ENCODE assay signal across 25 cellular contexts in genomic region chr2:120428748-120429147, GRCh38.
"Had no signal": no experiment of that assay in that cellular context is flagged by ENCODE, and none has a peak within 500 bp of the region (broad histone marks: within the 10 kb centered on the region; RNA-seq: fewer than 3 reads in every experiment).

No MANE protein-coding gene starts in this region.

- H3K36me3 Mint-ChIP-seq: immature natural killer cell; naive B cell; stimulated activated naive B cell treated with anti-CD40 and anti-IgM and Interleukin-4, amounts not matched to agents 10 μg/mL and 1 μg/mL and 100 μg/mL, for 72 hours had no signal

- H3K9me3 Mint-ChIP-seq: immature natural killer cell; nephron progenitor cell; stimulated activated naive B cell treated with anti-CD40 and anti-IgM and Interleukin-4, amounts not matched to agents 10 μg/mL and 1 μg/mL and 100 μg/mL, for 72 hours; stimulated activated naive CD8-positive, alpha-beta T cell treated with anti-CD3 and anti-CD28 coated beads, Interleukin-15, amount 100 ng/mL, for 72 hours had no signal

- H3K4me1 Mint-ChIP-seq: immature natural killer cell; naive B cell; stimulated activated naive B cell treated with anti-CD40 and anti-IgM and Interleukin-4, amounts not matched to agents 10 μg/mL and 1 μg/mL and 100 μg/mL, for 72 hours; stimulated activated naive CD8-positive, alpha-beta T cell treated with anti-CD3 and anti-CD28 coated beads, Interleukin-15, amount 100 ng/mL, for 72 hours had no signal

- H3K27ac ChIP-seq: coronary artery, dorsolateral prefrontal cortex, epithelial cell of prostate, esophagus muscularis mucosa, gastrocnemius medialis, heart right ventricle, psoas muscle, right lobe of liver, testis, tibial nerve, upper lobe of right lung, vagina had no signal

- H3K36me3 ChIP-seq: esophagus muscularis mucosa, gastrocnemius medialis, heart right ventricle, right lobe of liver, tibial nerve, upper lobe of right lung, vagina had no signal

- H3K4me1 ChIP-seq: esophagus muscularis mucosa, gastrocnemius medialis, heart right ventricle, psoas muscle, right lobe of liver, testis, tibial nerve, upper lobe of right lung, vagina had no signal

- H3K9me3 ChIP-seq: esophagus muscularis mucosa, gastrocnemius medialis, heart right ventricle, psoas muscle, right lobe of liver, testis, tibial nerve, upper lobe of right lung, vagina had no signal

- ATAC-seq: gastrocnemius medialis; heart right ventricle; left cardiac atrium; left ventricle myocardium superior; psoas muscle; right lobe of liver; stimulated activated naive B cell treated with anti-CD40 and anti-IgM and Interleukin-4, amounts not matched to agents 10 μg/mL and 1 μg/mL and 100 μg/mL, for 72 hours; stimulated activated naive CD8-positive, alpha-beta T cell treated with anti-CD3 and anti-CD28 coated beads, Interleukin-15, amount 100 ng/mL, for 72 hours; upper lobe of right lung had no signal

- H3K4me3 Mint-ChIP-seq: immature natural killer cell; naive B cell; nephron progenitor cell; stimulated activated naive B cell treated with anti-CD40 and anti-IgM and Interleukin-4, amounts not matched to agents 10 μg/mL and 1 μg/mL and 100 μg/mL, for 72 hours; stimulated activated naive CD8-positive, alpha-beta T cell treated with anti-CD3 and anti-CD28 coated beads, Interleukin-15, amount 100 ng/mL, for 72 hours had no signal

- H3K4me3 ChIP-seq: coronary artery, dorsolateral prefrontal cortex, esophagus muscularis mucosa, gastrocnemius medialis, heart right ventricle, lung, psoas muscle, right lobe of liver, testis, tibial nerve, upper lobe of right lung, vagina had no signal

- H3K27ac Mint-ChIP-seq: immature natural killer cell; naive B cell; nephron progenitor cell; stimulated activated naive B cell treated with anti-CD40 and anti-IgM and Interleukin-4, amounts not matched to agents 10 μg/mL and 1 μg/mL and 100 μg/mL, for 72 hours; stimulated activated naive CD8-positive, alpha-beta T cell treated with anti-CD3 and anti-CD28 coated beads, Interleukin-15, amount 100 ng/mL, for 72 hours had no signal

- DNase-seq: effector memory CD4-positive, alpha-beta T cell; gastrocnemius medialis; heart right ventricle; immature natural killer cell; left cardiac atrium; left ventricle myocardium superior; mesenchymal stem cell; naive B cell; nephron progenitor cell; psoas muscle; retina; right lobe of liver; stimulated activated CD4-positive, alpha-beta T cell treated with anti-CD3 and anti-CD28 coated beads, Interleukin-2, amount 100 ng/mL, for 24 hours; stimulated activated CD4-positive, alpha-beta T cell treated with anti-CD3 and anti-CD28 coated beads, Interleukin-4, amount 100 ng/mL, for 4 hours; stimulated activated naive B cell treated with anti-CD40 and anti-IgM and Interleukin-4, amounts not matched to agents 10 μg/mL and 1 μg/mL and 100 μg/mL, for 72 hours; stimulated activated naive CD8-positive, alpha-beta T cell treated with anti-CD3 and anti-CD28 coated beads, Interleukin-15, amount 100 ng/mL, for 72 hours; testis had no signal

- H3K27me3 ChIP-seq: right lobe of liver, testis, upper lobe of right lung, vagina had no signal
